In genomic region chr2:48914477-48915077, GRCh38 we compare ENCODE assay signal across 12 cellular contexts.
DNase-seq lines count a peak whose midpoint lies in the region; ATAC-seq and FAIRE-seq lines count a peak whose summit lies in the region.
"Had no signal": no experiment of that assay in that cellular context is flagged by ENCODE, and none has a peak within 500 bp of the region (broad histone marks: within the 10 kb centered on the region; RNA-seq: fewer than 3 reads in every experiment).

No MANE protein-coding gene starts in this region.

- FAIRE-seq in endometrium (lab: Jason Lieb, UNC) = peak; percentile 55
- FAIRE-seq in GM19239 (lab: Jason Lieb, UNC) = no peak

- peak; percentile 87 for ATAC-seq in GM18519 (IDR thresholded peaks at IDR 0.05; ENCODE audit: low FRiP score, unreplicated experiment)
- ATAC-seq in GM21381 (IDR thresholded peaks at IDR 0.05; ENCODE audit: unreplicated experiment) = peak; percentile 65
- ATAC-seq in HG03103 (IDR thresholded peaks at IDR 0.05; ENCODE audit: low read depth, unreplicated experiment) = peak; percentile 79

- DNase-seq in NCI-H187 (lab: John Stamatoyannopoulos, UW) (no peak), NCI-H524 treated with DMSO at 0.1 percent for 48 hours (lab: John Stamatoyannopoulos, UW) (no peak), GM19239 (ENCODE audit: insufficient read length, low spot score) (no peak)
- no peak for DNase-seq in activated CD8-positive, alpha-beta memory T cell treated with anti-CD3 and anti-CD28 coated beads for 24 hours
- DNase-seq: brain microvascular endothelial cell; CD4-positive, alpha-beta T cell; NCI-H82; SJCRH30 had no signal
